In genomic region chr5:128965011-128965637, GRCh38 we compare ENCODE assay signal across 1 cellular context.
TF ChIP-seq lines count a peak whose summit lies in the region.

TSS of gene SLC27A6 (plus strand) at chr5:128965488. CDS start at chr5:128966138, 650 bp downstream.

TF ChIP-seq in K562, 482 proteins besides CTCF, POLR2A, EP300 and RAD21 (continued from another document and continues in another):
- TF ChIP-seq E2F8 (IDR thresholded peaks at IDR 0.05; ENCODE audit: low read depth, partially characterized antibody) (no peak), CXXC5 (CRISPR knock-in tag; IDR thresholded peaks at IDR 0.05) (peak; percentile 64), ZNF121 (CRISPR knock-in tag; conservative IDR thresholded peaks at IDR 0.05) (no peak), RREB1 (CRISPR knock-in tag; IDR thresholded peaks at IDR 0.05) (no peak), LEF1 (IDR thresholded peaks at IDR 0.05) (no peak), RBM39 (optimal IDR thresholded peaks at IDR 0.05; ENCODE audit: low read depth, low read length) (no peak), ZNF79 (CRISPR knock-in tag; IDR thresholded peaks at IDR 0.05; ENCODE audit: low read depth) (no peak), POLR2G (IDR thresholded peaks at IDR 0.05; ENCODE audit: low read depth, low read length) (peak; percentile 64; the same call in 1 of the 2 replicates), CBX1 (IDR thresholded peaks at IDR 0.05; ENCODE audit: low read depth) (no peak), ZNF239 (CRISPR knock-in tag; IDR thresholded peaks at IDR 0.05) (no peak), GABPB1 (CRISPR knock-in tag; IDR thresholded peaks at IDR 0.05) (peak; percentile 46; the same call in 1 of the 2 replicates), CCAR2 (IDR thresholded peaks at IDR 0.05; ENCODE audit: low read depth, low read length) (no peak), ATF1 (CRISPR knock-in tag; IDR thresholded peaks at IDR 0.05) (no peak), ATF1 (tag; IDR thresholded peaks at IDR 0.05) (peak; percentile 33; the same call in 1 of the 2 replicates), DLX4 (CRISPR knock-in tag; IDR thresholded peaks at IDR 0.05) (no peak), BCLAF1 (IDR thresholded peaks at IDR 0.05; ENCODE audit: borderline replicate concordance in 1 of 2, control insufficient read depth in 1 of 2, low read depth in 2 of 2, low read length in 1 of 2) (no peak), BDP1 (IDR thresholded peaks at IDR 0.05; ENCODE audit: insufficient read depth, insufficient read length) (no peak), THRA (IDR thresholded peaks at IDR 0.05) (no peak), FOXK1 (CRISPR knock-in tag; IDR thresholded peaks at IDR 0.05; ENCODE audit: borderline replicate concordance) (peak; percentile 37; the same call in 1 of the 2 replicates), MAX (CRISPR knock-in tag; IDR thresholded peaks at IDR 0.05) (0 out of 2 replicates have a peak, but pooled peaks have one; percentile 29), HES1 (IDR thresholded peaks at IDR 0.05; ENCODE audit: low read depth) (peak; percentile 68), NR2C2 (CRISPR knock-in tag; IDR thresholded peaks at IDR 0.05) (no peak), NR2C2 (tag; IDR thresholded peaks at IDR 0.05) (peak; percentile 32; the same call in 1 of the 2 replicates), UBTF (IDR thresholded peaks at IDR 0.05; ENCODE audit: borderline replicate concordance in 1 of 2, low read depth in 2 of 2, low read length in 2 of 2) (0 out of 4 replicates have a peak, but pooled peaks of 1 of the 2 experiments have one; percentile 24), ESRRA (IDR thresholded peaks at IDR 0.05; ENCODE audit: borderline replicate concordance, low read depth) (0 out of 2 replicates have a peak, but pooled peaks have one; percentile 34), ZNF449 (CRISPR knock-in tag; IDR thresholded peaks at IDR 0.05) (no peak), SIX5 (IDR thresholded peaks at IDR 0.05; ENCODE audit: borderline replicate concordance in 1 of 2, insufficient read depth in 1 of 2, low read depth in 1 of 2, low read length in 2 of 2) (no peak), SNIP1 (IDR thresholded peaks at IDR 0.05; ENCODE audit: low read depth) (no peak), ZSCAN32 (CRISPR knock-in tag; IDR thresholded peaks at IDR 0.05) (no peak), PRDM10 (IDR thresholded peaks at IDR 0.05; ENCODE audit: partially characterized antibody) (peak; percentile 35), MAFK (IDR thresholded peaks at IDR 0.05; ENCODE audit: low read length) (no peak)
